10 cellular contexts compared by ENCODE assay signal in genomic region chr6:41705329-41705995, GRCh38. TPM values are rescaled to one million over a fixed set of nuclear protein-coding genes. Genes with fewer than 3 reads are reported as not detected.
DNase-seq lines count a peak whose midpoint lies in the region; ATAC-seq and TF ChIP-seq lines count a peak whose summit lies in the region.
"Had no signal": no experiment of that assay in that cellular context is flagged by ENCODE, and none has a peak within 500 bp of the region (broad histone marks: within the 10 kb centered on the region; RNA-seq: fewer than 3 reads in every experiment).

No MANE protein-coding gene starts in this region.

- no peak overlapping the region for H3K27ac ChIP-seq in SJCRH30
- H3K27ac ChIP-seq in prostate gland, result peak overlapping the region; percentile 74 to 79

- TF ChIP-seq CTCF in GM12864 (IDR thresholded peaks at IDR 0.05; ENCODE audit: low read depth, low read length, missing control alignments) (no peak), prostate gland (IDR thresholded peaks at IDR 0.05) (no peak)

- 60% methylated on average over 11 of the region's 11 CpGs for WGBS in prostate gland

- no peaks in the 10 kb centered on the region for H3K27me3 ChIP-seq in SJCRH30
- no peaks in the 10 kb centered on the region for H3K27me3 ChIP-seq in prostate gland (replicated peaks; ENCODE audit: insufficient read depth)

- no peaks in the 10 kb centered on the region for H3K9me3 ChIP-seq in SJCRH30 (replicated peaks)
- H3K9me3 ChIP-seq in prostate gland, result no peaks in the 10 kb centered on the region

- H3K4me3 ChIP-seq in GM12864 (ENCODE audit: low read depth, low read length) (peak overlapping the region; percentile 56), SJCRH30 (peak overlapping the region; percentile 17; the same call in 1 of the 2 replicates), prostate gland (no peak overlapping the region)

- intact Hi-C loops in Right ventricle myocardium superior (cut with DNase I), result loop anchor here (2.0 kb wide), 1 partner anchor 29 kb away; the partner anchor contains the start of gene TFEB
- intact Hi-C loops in prostate gland (cut with DNase I), result no loop called here

- H3K4me1 ChIP-seq in SJCRH30, result peaks cover 3% of the 10 kb centered on the region; the same call in 1 of the 2 replicates
- peaks cover 30% of the 10 kb centered on the region for H3K4me1 ChIP-seq in prostate gland (replicated peaks)

- ATAC-seq in Right ventricle myocardium superior (ENCODE audit: poor library complexity), result no peak
- ATAC-seq in HG02763 (IDR thresholded peaks at IDR 0.05; ENCODE audit: unreplicated experiment), result no peak
- ATAC-seq in HG03196 (IDR thresholded peaks at IDR 0.05; ENCODE audit: unreplicated experiment), result no peak

- no peaks in the 10 kb centered on the region for H3K36me3 ChIP-seq in SJCRH30
- H3K36me3 ChIP-seq in prostate gland, result no peaks in the 10 kb centered on the region

- DNase-seq in GM12864 (ENCODE audit: low read depth) (no peak), SJCRH30 (peak in 1 of 2 experiments; percentile 82), Right ventricle myocardium superior (peak; percentile 19), prostate gland (ENCODE audit: low spot score) (no peak), NCI-H2227 treated with DMSO at 0.1 percent for 48 hours (lab: John Stamatoyannopoulos, UW) (no peak)
- DNase-seq in stimulated activated CD4-positive, alpha-beta T cell treated with anti-CD3 and anti-CD28 coated beads, Interleukin-2, amount 100 ng/mL, for 48 hours, result no peak

- no peak for TF ChIP-seq POLR2A in prostate gland (IDR thresholded peaks at IDR 0.05)

RNA-seq across cellular contexts. Expression of gene TFEB, which starts 29.9 kb away (rescaled TPM):
- 0.57 and 0.63 TPM in 2 replicates for total RNA-seq in SJCRH30 (2014; rRNA removed; shearing (Covaris generic))
- total RNA-seq in Right ventricle myocardium superior (40.7 TPM), prostate gland (10 to 100 TPM; 28.4 to 31.2 TPM)

RNA-seq across cellular contexts. Expression of gene PGC, which starts 41.7 kb away (rescaled TPM):
- not detected in 2 replicates for total RNA-seq in SJCRH30 (2014; rRNA removed; shearing (Covaris generic))
- total RNA-seq in Right ventricle myocardium superior (not detected), prostate gland (100 to 1,000 TPM in 1 of 2 donors, 10 to 100 TPM in 1; 18.4 to 391 TPM)
- total RNA-seq: activated T-helper 2 cell treated with anti-CD3 and anti-CD28 coated beads, Interferon-gamma antibody, Interleukin-2, Interleukin-4, amounts not matched to agents 10 μg/mL and 5 μg/mL and 100 μg/mL, durations not matched to agents 14 hours and 24 hours and 36 hours; SK-MEL-5 had no signal

Comparison
In these comparisons a context has a peak if more than half of its experiments do, and no peak if none do; other contexts are left out.
1. H3K4me3 ChIP-seq: peak in GM12864 (single experiment) and SJCRH30 (single experiment); none in prostate gland (0 of 2).
2. RNA of gene TFEB, which starts 29.9 kb away (total RNA-seq): 40.7 TPM in Right ventricle myocardium superior (single experiment) and 28.4 to 31.2 TPM in prostate gland; 0.57 to 0.63 TPM in SJCRH30; every median in the first group is over 10 times any median in the second.
3. RNA of gene PGC, which starts 41.7 kb away (total RNA-seq): 18.4 to 391 TPM in prostate gland; not detected in SJCRH30 and not detected in Right ventricle myocardium superior (single experiment); every median in the first group is over 10 times any median in the second.